ENCODE assay signal across 16 cellular contexts in the genomic region with DNA sequence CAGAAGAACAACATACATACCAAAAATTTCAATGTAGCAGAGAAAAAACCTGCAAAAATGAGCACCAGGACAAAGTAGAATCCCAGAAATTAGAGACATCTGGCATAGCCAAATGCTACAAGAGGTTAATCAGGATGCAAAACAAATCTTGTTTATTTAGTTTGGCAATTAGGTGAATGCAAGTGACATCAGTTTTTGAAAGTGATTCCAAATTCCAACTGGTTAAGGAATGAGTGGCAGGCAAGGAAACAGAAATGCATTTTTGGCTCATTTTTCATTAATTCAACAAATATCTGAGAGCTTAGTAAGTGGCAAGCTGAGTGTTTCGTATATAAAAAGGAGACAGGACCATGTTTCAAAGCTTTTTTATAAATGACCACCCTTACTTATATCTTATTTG. TPM values are rescaled to one million over a fixed set of nuclear protein-coding genes. Genes with fewer than 3 reads are reported as not detected.
DNase-seq lines count a peak whose midpoint lies in the region; ATAC-seq and TF ChIP-seq lines count a peak whose summit lies in the region.
"Had no signal": no experiment of that assay in that cellular context is flagged by ENCODE, and none has a peak within 500 bp of the region (broad histone marks: within the 10 kb centered on the region; RNA-seq: fewer than 3 reads in every experiment).

No MANE protein-coding gene starts in this region.

- no peak overlapping the region for H3K4me3 ChIP-seq in brain microvascular endothelial cell (ENCODE audit: low read depth, low read length)

- H3K27ac ChIP-seq in brain microvascular endothelial cell, result peak overlapping the region; percentile 28

- in situ Hi-C loops in brain microvascular endothelial cell (cut with HindIII; ENCODE audit: low pct_ligation_motif_present, low sequenced_read_pairs), result no loop called here

- DNase-seq in AG20443 (ENCODE audit: low spot score) (peak; percentile 60), HS-5 (ENCODE audit: low read depth) (peak; percentile 42), brain microvascular endothelial cell (no peak), mesothelial cell of epicardium (ENCODE audit: low spot score in 2 of 2, unreplicated experiment in 2 of 2) (no peak)
- DNase-seq: aorta; COR-L47; GOT3; NCI-H1105; NCI-H748 treated with DMSO at 0.1 percent for 48 hours; SHP77; stimulated activated CD4-positive, alpha-beta T cell treated with anti-CD3 and anti-CD28 coated beads, Interleukin-4, amount 100 ng/mL, for 24 hours; stimulated activated naive CD8-positive, alpha-beta T cell treated with anti-CD3 and anti-CD28 coated beads, Interleukin-15, amount 100 ng/mL, for 72 hours had no signal

- H3K27me3 ChIP-seq in brain microvascular endothelial cell (replicated peaks), result no peaks in the 10 kb centered on the region

- H3K36me3 Mint-ChIP-seq in mesothelial cell of epicardium, result no peaks in the 10 kb centered on the region

- H3K36me3 ChIP-seq in brain microvascular endothelial cell (replicated peaks), result no peaks in the 10 kb centered on the region

- TF ChIP-seq CTCF in brain microvascular endothelial cell (IDR thresholded peaks at IDR 0.05; ENCODE audit: low read depth, low read length, missing control alignments) (no peak), mesothelial cell of epicardium (IDR thresholded peaks at IDR 0.05; ENCODE audit: unreplicated experiment) (no peak)

- H3K27ac Mint-ChIP-seq in mesothelial cell of epicardium, result peak overlapping the region; percentile 69

- H3K4me3 Mint-ChIP-seq in mesothelial cell of epicardium, result no peak overlapping the region
- H3K4me3 Mint-ChIP-seq: stimulated activated naive CD8-positive, alpha-beta T cell treated with anti-CD3 and anti-CD28 coated beads, Interleukin-15, amount 100 ng/mL, for 72 hours had no signal

- ATAC-seq in GM21528 (IDR thresholded peaks at IDR 0.05; ENCODE audit: low FRiP score, unreplicated experiment) (no peak), GM19452 (IDR thresholded peaks at IDR 0.05; ENCODE audit: unreplicated experiment) (no peak), GM18498 (IDR thresholded peaks at IDR 0.05; ENCODE audit: unreplicated experiment) (no peak), GM18873 (IDR thresholded peaks at IDR 0.05; ENCODE audit: low FRiP score, unreplicated experiment) (no peak)
- ATAC-seq: stimulated activated naive CD8-positive, alpha-beta T cell treated with anti-CD3 and anti-CD28 coated beads, Interleukin-15, amount 100 ng/mL, for 72 hours had no signal

- H3K9me3 Mint-ChIP-seq in mesothelial cell of epicardium, result no peaks in the 10 kb centered on the region
- H3K9me3 Mint-ChIP-seq: stimulated activated naive CD8-positive, alpha-beta T cell treated with anti-CD3 and anti-CD28 coated beads, Interleukin-15, amount 100 ng/mL, for 72 hours had no signal

- H3K27me3 Mint-ChIP-seq in mesothelial cell of epicardium (ENCODE audit: low read depth), result no peaks in the 10 kb centered on the region
- H3K27me3 Mint-ChIP-seq: stimulated activated naive CD8-positive, alpha-beta T cell treated with anti-CD3 and anti-CD28 coated beads, Interleukin-15, amount 100 ng/mL, for 72 hours had no signal

- H3K4me1 Mint-ChIP-seq in mesothelial cell of epicardium, result peaks cover 30% of the 10 kb centered on the region

RNA-seq across cellular contexts. Expression of a gene that starts 21.3 kb away (rescaled TPM):
- total RNA-seq in mesothelial cell of epicardium, result 55.6 to 58.9 TPM (median 57.4 TPM) in 3 replicates

RNA-seq across cellular contexts. Expression of a gene that starts 51.1 kb away (rescaled TPM):
- total RNA-seq in mesothelial cell of epicardium, result 150 to 158 TPM (median 154 TPM) in 3 replicates

Comparison
In these comparisons a context has a peak if more than half of its experiments do, and no peak if none do; other contexts are left out.
1. DNase-seq: peak in AG20443 (single experiment) and HS-5 (single experiment); none in brain microvascular endothelial cell (single experiment) and mesothelial cell of epicardium (0 of 2).